ENCODE assay signal across 8 cellular contexts in the genomic region with DNA sequence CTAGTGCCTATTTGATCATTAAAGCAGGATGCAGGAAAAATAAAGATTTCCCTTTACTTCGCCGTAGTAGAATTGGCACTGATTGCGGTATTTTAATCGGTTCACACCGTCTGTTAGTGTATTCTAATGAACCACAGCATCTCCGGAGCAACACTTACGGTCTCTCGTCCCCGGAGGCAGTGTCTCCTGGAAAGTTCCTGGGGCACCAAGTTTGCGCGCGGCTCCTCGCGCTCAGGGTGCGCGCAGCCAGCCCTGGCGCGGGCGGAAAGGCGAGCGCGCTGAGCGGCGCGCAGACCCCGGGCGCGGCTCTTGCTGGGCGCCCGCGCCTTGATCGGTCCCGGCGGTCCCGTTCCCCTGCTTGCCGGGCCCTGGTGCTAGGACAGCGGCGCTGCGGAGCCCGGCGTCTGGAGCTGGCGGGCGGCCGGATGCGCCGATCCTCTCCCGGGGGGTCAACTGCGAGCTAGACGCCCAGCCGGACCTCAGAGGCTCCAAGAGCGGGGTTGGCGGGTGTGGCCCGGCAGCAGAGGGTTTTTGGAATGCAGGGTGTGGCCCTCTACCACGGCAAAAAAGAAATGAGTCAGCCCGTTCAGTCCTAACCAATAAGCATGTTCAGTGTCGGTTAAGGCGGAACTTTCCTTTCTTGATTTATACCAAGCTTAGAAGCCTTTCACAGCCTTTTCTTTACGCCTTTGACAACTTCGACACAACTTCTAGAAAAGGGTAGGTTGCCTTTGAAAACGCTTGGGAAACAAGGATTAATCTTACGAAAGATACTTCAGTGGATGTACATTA.
DNase-seq lines count a peak whose midpoint lies in the region; ATAC-seq and TF ChIP-seq lines count a peak whose summit lies in the region.

No MANE protein-coding gene starts in this region.

- H3K27me3 ChIP-seq in CD8-positive, alpha-beta memory T cell (ENCODE audit: insufficient read depth, low read length, poor library complexity, severe bottlenecking), result no peaks in the 10 kb centered on the region
- H3K27me3 ChIP-seq in mammary epithelial cell (ENCODE audit: insufficient read depth, low read length), result no peaks in the 10 kb centered on the region

- peak overlapping the region; percentile 71 for H2AFZ ChIP-seq in mammary epithelial cell (ENCODE audit: low read depth, low read length)

- peaks cover 0 to 2% (median 2%) of the 10 kb centered on the region in 3 donors for H3K36me3 Mint-ChIP-seq in CD8-positive, alpha-beta memory T cell
- H3K36me3 Mint-ChIP-seq in immature natural killer cell, result no peaks in the 10 kb centered on the region

- intact Hi-C loops in mammary epithelial cell (cut with micrococcal nuclease), result loop anchor here (1.0 to 2.0 kb wide), 3 partner anchors 51 to 205 kb away; a partner anchor contains a TSS

- CTCF ChIA-PET in CD8-positive, alpha-beta memory T cell (lab: Charles Lee), result interaction anchor here (0.8 to 1.0 kb wide), 2 partner anchors 22 to 51 kb away, joined by 3 read pairs; no protein-coding TSS in a partner anchor
- CTCF ChIA-PET in mammary epithelial cell (lab: Charles Lee; ENCODE audit: low non-redundant PET), result interaction anchor here (0.6 kb wide), 1 partner anchor 92 kb away, joined by 3 read pairs; no protein-coding TSS in a partner anchor

- no peaks in the 10 kb centered on the region for H3K9me3 ChIP-seq in CD8-positive, alpha-beta memory T cell (ENCODE audit: low read length)
- H3K9me3 ChIP-seq in mammary epithelial cell (replicated peaks; ENCODE audit: insufficient read depth, low read length), result no peaks in the 10 kb centered on the region

- in situ Hi-C loops in mammary epithelial cell (cut with MboI; ENCODE audit: low sequenced_read_pairs in 2 of 2), result no loop called here

- DNase-seq in CD8-positive, alpha-beta memory T cell, result peak; percentile 5 to 54 (median 18)
- DNase-seq in T-helper 22 cell (ENCODE audit: low read depth), result peak; percentile 23
- DNase-seq in mammary epithelial cell, result peak; percentile 91
- DNase-seq in immature natural killer cell, result peak; percentile 13 to 29 (median 21)
- DNase-seq in NCI-H345 (lab: John Stamatoyannopoulos, UW), result no peak

- peaks cover 24 to 73% (median 71%) of the 10 kb centered on the region in 3 donors for H3K4me1 Mint-ChIP-seq in CD8-positive, alpha-beta memory T cell
- peaks cover 20 to 46% of the 10 kb centered on the region in 2 donors for H3K4me1 Mint-ChIP-seq in immature natural killer cell

- dilution Hi-C loops in mammary epithelial cell (cut with HindIII; ENCODE audit: low sequenced_read_pairs), result loop anchor here (10.0 kb wide), 1 partner anchor 93 kb away; no protein-coding TSS in a partner anchor

- peaks cover 0 to 3% of the 10 kb centered on the region in 2 donors for H3K27me3 Mint-ChIP-seq in CD8-positive, alpha-beta memory T cell
- peaks cover 0 to 2% (median 1%) of the 10 kb centered on the region in 3 donors for H3K27me3 Mint-ChIP-seq in immature natural killer cell (ENCODE audit: low read depth in 3 of 3)

- 2% methylated on average over 38 of the region's 61 CpGs for WGBS in mammary epithelial cell (ENCODE audit: low coverage, missing lambda C conversion rate)

- ATAC-seq in GM19397 (IDR thresholded peaks at IDR 0.05; ENCODE audit: unreplicated experiment) (peak; percentile 76), HG03457 (IDR thresholded peaks at IDR 0.05; ENCODE audit: unreplicated experiment) (peak; percentile 66)

- H3K79me2 ChIP-seq in mammary epithelial cell (ENCODE audit: insufficient read depth, low read length), result peaks cover 47% of the 10 kb centered on the region

- H3K4me2 ChIP-seq in mammary epithelial cell (ENCODE audit: insufficient read depth, low read depth, low read length), result peak overlapping the region; percentile 81

- H3K4me3 ChIP-seq in CD8-positive, alpha-beta memory T cell (ENCODE audit: low read length), result peak overlapping the region; percentile 15
- H3K4me3 ChIP-seq in mammary epithelial cell (replicated peaks in 1 of 3; ENCODE audit: insufficient read depth in 1 of 3, low read depth in 2 of 3, low read length in 3 of 3) (peak overlapping the region; percentile 72 to 91 (median 89)), skin epidermis (peak overlapping the region; percentile 55 to 85 (median 60))

- no peaks in the 10 kb centered on the region for H3K36me3 ChIP-seq in CD8-positive, alpha-beta memory T cell (ENCODE audit: insufficient read depth, low read length)
- no peaks in the 10 kb centered on the region for H3K36me3 ChIP-seq in mammary epithelial cell (ENCODE audit: insufficient read depth, low read length)

- H3K27ac Mint-ChIP-seq in CD8-positive, alpha-beta memory T cell, result peak overlapping the region in 5 of 8 donors; percentile 61 to 89 (median 78)
- no peak overlapping the region for H3K27ac Mint-ChIP-seq in immature natural killer cell

- peak overlapping the region; percentile 52 for H3K27ac ChIP-seq in CD8-positive, alpha-beta memory T cell (ENCODE audit: low read depth, low read length)
- peak overlapping the region; percentile 88 for H3K27ac ChIP-seq in mammary epithelial cell (ENCODE audit: insufficient read depth, low read depth, low read length)
- H3K27ac ChIP-seq in skin epidermis, result peak overlapping the region; percentile 80 to 95 (median 92)

- TSS peak; percentile 39 for BruUV-seq in mammary epithelial cell (replicated peaks; lab: Mats Ljungman, UMichigan)

- peaks cover 9% of the 10 kb centered on the region for H3K4me1 ChIP-seq in CD8-positive, alpha-beta memory T cell (ENCODE audit: insufficient read depth, low read length)
- peaks cover 8% of the 10 kb centered on the region for H3K4me1 ChIP-seq in mammary epithelial cell (ENCODE audit: insufficient read depth, low read length)

- H4K20me1 ChIP-seq in mammary epithelial cell (ENCODE audit: insufficient read depth, low read length), result no peaks in the 10 kb centered on the region

- TF ChIP-seq CTCF in mammary epithelial cell (conservative IDR thresholded peaks at IDR 0.05 in 1 of 2, IDR thresholded peaks at IDR 0.05 in 1 of 2; ENCODE audit: extremely low read depth in 1 of 2, insufficient read depth in 1 of 2, low read depth in 1 of 2, low read length in 2 of 2), result peak in 1 of 2 donors; percentile 11

- peak overlapping the region; percentile 95 for H3K9ac ChIP-seq in mammary epithelial cell (ENCODE audit: insufficient read depth, low read length)

- H3K4me3 Mint-ChIP-seq in CD8-positive, alpha-beta memory T cell, result peak overlapping the region; percentile 89 to 97 (median 91)
- peak overlapping the region; percentile 82 to 91 (median 85) for H3K4me3 Mint-ChIP-seq in immature natural killer cell

- no peaks in the 10 kb centered on the region for H3K9me3 Mint-ChIP-seq in CD8-positive, alpha-beta memory T cell
- no peaks in the 10 kb centered on the region for H3K9me3 Mint-ChIP-seq in immature natural killer cell

- POLR2A ChIA-PET in CD8-positive, alpha-beta memory T cell (lab: Charles Lee), result interaction anchor here (1.2 kb wide), 1 partner anchor 204 kb away, joined by 3 read pairs; no protein-coding TSS in a partner anchor

Comparison
In these comparisons a context has a peak if more than half of its experiments do, and no peak if none do; other contexts are left out.
1. H3K4me3 ChIP-seq: peak in every context shown above with its lines; median percentile 89 in mammary epithelial cell; 60 in skin epidermis; 15 in CD8-positive, alpha-beta memory T cell.
2. H3K27ac Mint-ChIP-seq: peak in CD8-positive, alpha-beta memory T cell (5 of 8); none in immature natural killer cell (0 of 6).
3. Peak in every context shown above with its lines, with median percentiles within 50 percentile points of each other: H3K27ac ChIP-seq.